ENCODE assay signal across 8 cellular contexts in the genomic region with DNA sequence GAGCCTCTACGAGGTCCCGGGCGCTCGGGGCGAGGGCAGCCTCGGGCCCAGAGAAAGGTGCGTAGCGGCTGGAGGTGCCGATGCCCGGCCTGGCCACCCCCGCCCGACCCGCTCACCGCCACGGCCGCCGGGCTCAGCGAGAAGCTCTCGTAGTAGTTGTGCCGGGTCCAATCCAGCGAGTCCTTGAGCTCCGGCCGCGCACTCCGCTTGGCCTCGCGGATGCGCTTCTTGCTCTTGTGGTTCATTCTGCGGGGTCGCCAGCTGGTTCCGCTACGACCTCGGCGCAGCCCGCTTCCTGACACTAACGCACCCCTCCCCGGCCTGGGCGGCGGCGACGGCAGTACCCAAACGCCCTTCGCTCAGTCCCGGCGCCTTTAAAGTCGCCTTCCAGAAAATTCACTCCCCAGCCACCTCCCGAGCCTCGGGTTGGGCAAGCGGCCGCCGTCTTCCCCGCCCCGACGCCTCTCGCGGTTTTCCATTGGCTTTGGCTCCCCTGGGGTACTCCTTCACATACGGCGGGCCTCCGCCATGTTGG. TPM values are rescaled to one million over a fixed set of nuclear protein-coding genes. Genes with fewer than 3 reads are reported as not detected.
DNase-seq lines count a peak whose midpoint lies in the region; ATAC-seq and TF ChIP-seq lines count a peak whose summit lies in the region.

Gene JMJD6, minus strand, starts transcription at position 376 of the 535 bp plus-strand sequence. Its CDS starts 131 bp downstream, at position 245.

- H3K9ac ChIP-seq in SU-DHL-6 (ENCODE audit: low read length), result peak within 1 kb of the TSS; percentile 100
- H3K9ac ChIP-seq in iPS-15b (ENCODE audit: low read depth, low read length), result peak within 1 kb of the TSS; percentile 81

- H3K36me3 ChIP-seq in SU-DHL-6 (ENCODE audit: low read length), result peaks cover 17% of the 10 kb centered on the region
- H3K36me3 ChIP-seq in brain microvascular endothelial cell (replicated peaks), result peaks cover 38% of the 10 kb centered on the region
- H3K36me3 ChIP-seq in iPS-15b (ENCODE audit: control insufficient read depth, insufficient read depth, low read length), result peaks cover 18% of the 10 kb centered on the region
- H3K36me3 ChIP-seq in gastrocnemius medialis, result peaks cover 0 to 37% of the 10 kb centered on the region in 2 donors

- H3K79me2 ChIP-seq in SU-DHL-6 (ENCODE audit: insufficient read depth, low read length), result peaks cover 64% of the 10 kb centered on the region

- H3K4me1 ChIP-seq in iPS-15b (ENCODE audit: control insufficient read depth, insufficient read depth, low read length) (peaks cover 4% of the 10 kb centered on the region), gastrocnemius medialis (peaks cover 30 to 36% of the 10 kb centered on the region in 2 donors)

- H2AFZ ChIP-seq in SU-DHL-6 (ENCODE audit: low read depth, low read length, severe bottlenecking), result peak within 1 kb of the TSS; percentile 72

- peak; percentile 86 to 97 for TF ChIP-seq POLR2A in gastrocnemius medialis (IDR thresholded peaks at IDR 0.05)

- no peaks in the 10 kb centered on the region for H3K9me2 ChIP-seq in SU-DHL-6 (replicated peaks; ENCODE audit: insufficient read depth, low read length)

- intact Hi-C loops in gastrocnemius medialis (cut with DNase I; ENCODE audit: low total_unique reads), result loop anchor here (1.0 to 10.0 kb wide), 2 partner anchors 11 to 941 kb away; partner anchors contain the start of genes SRSF2 and UNK

- in situ Hi-C loops in brain microvascular endothelial cell (cut with HindIII; ENCODE audit: low pct_ligation_motif_present, low sequenced_read_pairs) (no loop called here), gastrocnemius medialis (cut with MboI; ENCODE audit: low sequenced_read_pairs in 4 of 4) (no loop called here)

- H4K20me1 ChIP-seq in SU-DHL-6 (ENCODE audit: low read depth, low read length), result no peaks in the 10 kb centered on the region

- H3K27ac ChIP-seq in SU-DHL-6 (ENCODE audit: low read depth, low read length), result peak within 1 kb of the TSS; percentile 100
- peak within 1 kb of the TSS; percentile 94 for H3K27ac ChIP-seq in brain microvascular endothelial cell
- peak within 1 kb of the TSS; percentile 98 to 100 (median 100) for H3K27ac ChIP-seq in gastrocnemius medialis

- H3K27me3 ChIP-seq in SU-DHL-6 (ENCODE audit: low read length), result no peaks in the 10 kb centered on the region
- no peaks in the 10 kb centered on the region for H3K27me3 ChIP-seq in brain microvascular endothelial cell (replicated peaks)
- H3K27me3 ChIP-seq in iPS-15b (ENCODE audit: control insufficient read depth, insufficient read depth, low read length), result no peaks in the 10 kb centered on the region
- no peaks in the 10 kb centered on the region for H3K27me3 ChIP-seq in gastrocnemius medialis

- DNase-seq in activated gamma-delta T cell treated with Interleukin-2 at 50 U/mL for 16 hours, result peak; percentile 92
- no peak for DNase-seq in activated gamma-delta T cell (lab: John Stamatoyannopoulos, UW)
- DNase-seq in NCI-H1436 (lab: John Stamatoyannopoulos, UW), result peak; percentile 99
- peak; percentile 93 for DNase-seq in brain microvascular endothelial cell
- peak; percentile 98 for DNase-seq in gastrocnemius medialis

- H3K9me3 ChIP-seq in SU-DHL-6 (ENCODE audit: insufficient read depth, low read length) (no peaks in the 10 kb centered on the region), iPS-15b (ENCODE audit: control insufficient read depth, insufficient read depth, low read length) (no peaks in the 10 kb centered on the region), gastrocnemius medialis (no peaks in the 10 kb centered on the region)

- ATAC-seq in HG02852 (IDR thresholded peaks at IDR 0.05; ENCODE audit: unreplicated experiment) (peak; percentile 64), gastrocnemius medialis (peak; percentile 86 to 88)

- TF ChIP-seq CTCF in SU-DHL-6 (IDR thresholded peaks at IDR 0.05; ENCODE audit: insufficient read depth, low read length, poor library complexity, severe bottlenecking), result no peak
- no peak for TF ChIP-seq CTCF in brain microvascular endothelial cell (IDR thresholded peaks at IDR 0.05; ENCODE audit: low read depth, low read length, missing control alignments)
- no peak for TF ChIP-seq CTCF in gastrocnemius medialis (IDR thresholded peaks at IDR 0.05 in 4 of 5, conservative IDR thresholded peaks at IDR 0.05 in 1 of 5)

- peaks cover 31% of the 10 kb centered on the region for H3F3A ChIP-seq in SU-DHL-6 (ENCODE audit: insufficient read depth)

- peak within 1 kb of the TSS; percentile 99 for H3K4me2 ChIP-seq in SU-DHL-6 (ENCODE audit: low read depth, low read length, poor library complexity, severe bottlenecking)

- H3K4me3 ChIP-seq in SU-DHL-6 (ENCODE audit: insufficient read depth, low read length, poor library complexity, severe bottlenecking) (peak within 1 kb of the TSS; percentile 99), brain microvascular endothelial cell (ENCODE audit: low read depth, low read length) (peak within 1 kb of the TSS; percentile 86), iPS-15b (ENCODE audit: low read depth, low read length) (peak within 1 kb of the TSS; percentile 89), gastrocnemius medialis (peak within 1 kb of the TSS; percentile 83 to 99 (median 97))

RNA-seq across cellular contexts. Expression of gene JMJD6, which starts in this region (rescaled TPM):
- total RNA-seq in gastrocnemius medialis, result 10 to 100 TPM; 29.7 to 42.9 (median 41.7) TPM
